In genomic region chr10:122986340-122986739, GRCh38 we compare ENCODE assay signal across 13 cellular contexts. TPM values are rescaled to one million over a fixed set of nuclear protein-coding genes. Genes with fewer than 3 reads are reported as not detected.
DNase-seq lines count a peak whose midpoint lies in the region; ATAC-seq and TF ChIP-seq lines count a peak whose summit lies in the region.
"Had no signal": no experiment of that assay in that cellular context is flagged by ENCODE, and none has a peak within 500 bp of the region (broad histone marks: within the 10 kb centered on the region; RNA-seq: fewer than 3 reads in every experiment).

No MANE protein-coding gene starts in this region.

- no peaks in the 10 kb centered on the region for H3K9me2 ChIP-seq in PC-3 (replicated peaks; ENCODE audit: low read length)

- CTCF ChIA-PET in PC-3 (lab: Charles Lee) = no interaction called here

- no peak overlapping the region for H3K27ac ChIP-seq in PC-3 (ENCODE audit: low read length)
- H3K27ac ChIP-seq: C4-2B had no signal

- no TSS peak for BruUV-seq in PC-3 (replicated peaks; lab: Mats Ljungman, UMichigan)

- peaks cover 6% of the 10 kb centered on the region; the same call in 1 of the 2 replicates for H3K4me1 ChIP-seq in HAP-1
- peaks cover 5% of the 10 kb centered on the region; the same call in 1 of the 2 replicates for H3K4me1 ChIP-seq in PC-3 (ENCODE audit: insufficient read depth, low read length)

- no peak overlapping the region for H3K4me3 ChIP-seq in HAP-1
- no peak overlapping the region for H3K4me3 ChIP-seq in PC-3 (ENCODE audit: low read length)
- no peak overlapping the region for H3K4me3 ChIP-seq in fibroblast of mammary gland (ENCODE audit: control insufficient read depth, low read depth, low read length)

- H3F3A ChIP-seq in PC-3 (ENCODE audit: low read length, unreplicated experiment) = no peaks in the 10 kb centered on the region

- peak; percentile 76 for ATAC-seq in PC-3
- no peak for ATAC-seq in GM21529 (IDR thresholded peaks at IDR 0.05; ENCODE audit: unreplicated experiment)
- no peak for ATAC-seq in GM18498 (IDR thresholded peaks at IDR 0.05; ENCODE audit: unreplicated experiment)

- peak; percentile 64 to 89 for DNase-seq in HAP-1 (ENCODE audit: low spot score in 2 of 2)
- DNase-seq in PC-3 = peak; percentile 13
- DNase-seq in fibroblast of mammary gland (ENCODE audit: low read depth) = peak; percentile 23
- peak; percentile 24 for DNase-seq in superior temporal gyrus (ENCODE audit: extremely low spot score)
- no peak for DNase-seq in medulla oblongata (ENCODE audit: extremely low spot score)
- DNase-seq: BE2C; CD4-positive, alpha-beta memory T cell; DMS153; DMS79 treated with DMSO at 0.1 percent for 48 hours; EL had no signal

- H4K20me1 ChIP-seq in PC-3 (ENCODE audit: low read length) = no peaks in the 10 kb centered on the region

- no peak for TF ChIP-seq CTCF in PC-3 (conservative IDR thresholded peaks at IDR 0.05; ENCODE audit: low read depth, low read length)
- TF ChIP-seq CTCF in fibroblast of mammary gland (conservative IDR thresholded peaks at IDR 0.05; ENCODE audit: control insufficient read depth, insufficient read depth, low read depth, low read length) = no peak

- in situ Hi-C loops in HAP-1 (cut with MboI; ENCODE audit: low sequenced_read_pairs) = no loop called here

- H3K4me2 ChIP-seq in PC-3 (ENCODE audit: low read length) = no peak overlapping the region

- H3K9me3 ChIP-seq in HAP-1 (no peaks in the 10 kb centered on the region), PC-3 (ENCODE audit: low read length) (no peaks in the 10 kb centered on the region)
- H3K9me3 ChIP-seq: BE2C had no signal

- H3K27me3 ChIP-seq in HAP-1 (ENCODE audit: low read depth) (no peaks in the 10 kb centered on the region), PC-3 (ENCODE audit: low read length) (no peaks in the 10 kb centered on the region)
- H3K27me3 ChIP-seq: BE2C had no signal

- no peak overlapping the region for H3K9ac ChIP-seq in PC-3 (ENCODE audit: low read length)

- H2AFZ ChIP-seq in PC-3 (ENCODE audit: low read length) = no peak overlapping the region

- intact Hi-C loops in PC-3 (cut with micrococcal nuclease) = no loop called here

- H3K36me3 ChIP-seq in HAP-1 (replicated peaks) = no peaks in the 10 kb centered on the region
- no peaks in the 10 kb centered on the region for H3K36me3 ChIP-seq in PC-3 (ENCODE audit: low read depth, low read length)
- H3K36me3 ChIP-seq: BE2C had no signal

- H3K79me2 ChIP-seq in PC-3 (ENCODE audit: low read length) = no peaks in the 10 kb centered on the region

- POLR2A ChIA-PET in PC-3 (lab: Charles Lee; ENCODE audit: unreplicated experiment) = no interaction called here

RNA-seq across cellular contexts. Expression of gene PSTK, which starts 6.1 kb away (rescaled TPM):
- total RNA-seq in PC-3 (2014; rRNA removed) = 2.3 and 2.6 TPM in 2 replicates

RNA-seq across cellular contexts. Expression of gene IKZF5, which starts 22.3 kb away (rescaled TPM):
- 1.6 TPM in 2 replicates for total RNA-seq in PC-3 (2014; rRNA removed)

RNA-seq across cellular contexts. Expression of gene ACADSB, which starts 22.5 kb away (rescaled TPM):
- total RNA-seq in PC-3 (2014; rRNA removed) = 2.8 and 3.2 TPM in 2 replicates

RNA-seq across cellular contexts. Expression of gene C10orf88, which starts 32.3 kb away (rescaled TPM):
- 4.5 and 6.2 TPM in 2 replicates for total RNA-seq in PC-3 (2014; rRNA removed)
